ENCODE assay signal across 10 cellular contexts in genomic region chr4:153555730-153556440, GRCh38.
DNase-seq lines count a peak whose midpoint lies in the region; FAIRE-seq and TF ChIP-seq lines count a peak whose summit lies in the region.
"Had no signal": no experiment of that assay in that cellular context is flagged by ENCODE, and none has a peak within 500 bp of the region (broad histone marks: within the 10 kb centered on the region; RNA-seq: fewer than 3 reads in every experiment).

No MANE protein-coding gene starts in this region.

- H3K4me3 ChIP-seq in astrocyte (ENCODE audit: insufficient read depth, low read depth, low read length) (no peak overlapping the region), skeletal muscle satellite cell (ENCODE audit: low read length) (no peak overlapping the region)
- H3K4me3 ChIP-seq in CD8-positive, alpha-beta memory T cell (ENCODE audit: low read length): no peak overlapping the region

- no peak overlapping the region for H3K4me3 Mint-ChIP-seq in astrocyte (ENCODE audit: unreplicated experiment)
- no peak overlapping the region for H3K4me3 Mint-ChIP-seq in CD8-positive, alpha-beta memory T cell

- H3K4me1 ChIP-seq in astrocyte (ENCODE audit: insufficient read depth, low read length) (peaks cover 7% of the 10 kb centered on the region), skeletal muscle satellite cell (ENCODE audit: control insufficient read depth, insufficient read depth, low read length) (peaks cover 23% of the 10 kb centered on the region)
- H3K4me1 ChIP-seq in CD8-positive, alpha-beta memory T cell (ENCODE audit: insufficient read depth, low read length): peaks cover 4% of the 10 kb centered on the region
- H3K4me1 ChIP-seq: foreskin keratinocyte had no signal

- no peaks in the 10 kb centered on the region for H4K20me1 ChIP-seq in astrocyte (ENCODE audit: insufficient read depth, low read length)

- H3K36me3 ChIP-seq in astrocyte (ENCODE audit: insufficient read depth, low read length) (no peaks in the 10 kb centered on the region), skeletal muscle satellite cell (ENCODE audit: insufficient read depth, low read length) (no peaks in the 10 kb centered on the region)
- peaks cover 11% of the 10 kb centered on the region for H3K36me3 ChIP-seq in CD8-positive, alpha-beta memory T cell (ENCODE audit: insufficient read depth, low read length)

- no peak overlapping the region for H3K27ac ChIP-seq in astrocyte (ENCODE audit: low read depth, low read length)
- H3K27ac ChIP-seq in CD8-positive, alpha-beta memory T cell (ENCODE audit: low read depth, low read length): no peak overlapping the region
- H3K27ac ChIP-seq: foreskin keratinocyte had no signal

- no peaks in the 10 kb centered on the region for H3K79me2 ChIP-seq in astrocyte (ENCODE audit: insufficient read depth, low read length)

- POLR2A ChIA-PET in CD8-positive, alpha-beta memory T cell (lab: Charles Lee): no interaction called here

- no peaks in the 10 kb centered on the region for H3K27me3 Mint-ChIP-seq in astrocyte (ENCODE audit: low read depth, unreplicated experiment)
- no peaks in the 10 kb centered on the region for H3K27me3 Mint-ChIP-seq in CD8-positive, alpha-beta memory T cell

- DNase-seq in HCEC 1CT (peak; percentile 44), astrocyte (ENCODE audit: low read depth) (peak; percentile 82), hepatic stellate cell (ENCODE audit: low spot score) (peak; percentile 35), hippocampal formation (lab: John Stamatoyannopoulos, UW) (no peak), iPS-NIHi7 (ENCODE audit: extremely low spot score) (no peak), SW 1271 (lab: John Stamatoyannopoulos, UW) (no peak)
- DNase-seq in CD8-positive, alpha-beta memory T cell: no peak
- DNase-seq: foreskin keratinocyte, NCI-H2107 had no signal

- no peak overlapping the region for H2AFZ ChIP-seq in astrocyte (ENCODE audit: low read depth, low read length)

- no peak for TF ChIP-seq CTCF in astrocyte (IDR thresholded peaks at IDR 0.05; ENCODE audit: insufficient read depth, low read depth, low read length)

- H3K4me2 ChIP-seq in astrocyte (ENCODE audit: low read length): peak overlapping the region; percentile 68
- peak overlapping the region; percentile 35 for H3K4me2 ChIP-seq in skeletal muscle satellite cell (ENCODE audit: low read length)

- H3K4me1 Mint-ChIP-seq in astrocyte (ENCODE audit: low read depth, unreplicated experiment): peaks cover 16% of the 10 kb centered on the region
- peaks cover 27 to 50% (median 48%) of the 10 kb centered on the region in 3 donors for H3K4me1 Mint-ChIP-seq in CD8-positive, alpha-beta memory T cell

- peaks cover 5% of the 10 kb centered on the region for H3K36me3 Mint-ChIP-seq in astrocyte (ENCODE audit: low read depth, unreplicated experiment)
- peaks cover 16 to 68% (median 18%) of the 10 kb centered on the region in 3 donors for H3K36me3 Mint-ChIP-seq in CD8-positive, alpha-beta memory T cell

- H3K27me3 ChIP-seq in astrocyte (ENCODE audit: insufficient read depth, low read length): no peaks in the 10 kb centered on the region
- H3K27me3 ChIP-seq in skeletal muscle satellite cell (ENCODE audit: control insufficient read depth, insufficient read depth, low read length): no peaks in the 10 kb centered on the region
- no peaks in the 10 kb centered on the region for H3K27me3 ChIP-seq in CD8-positive, alpha-beta memory T cell (ENCODE audit: insufficient read depth, low read length, poor library complexity, severe bottlenecking)
- H3K27me3 ChIP-seq: foreskin keratinocyte had no signal

- FAIRE-seq in astrocyte (lab: Jason Lieb, UNC): peak; percentile 60

- H3K9me3 ChIP-seq in astrocyte (ENCODE audit: insufficient read depth, low read depth, low read length) (no peaks in the 10 kb centered on the region), skeletal muscle satellite cell (replicated peaks; ENCODE audit: low read length) (no peaks in the 10 kb centered on the region)
- no peaks in the 10 kb centered on the region for H3K9me3 ChIP-seq in CD8-positive, alpha-beta memory T cell (ENCODE audit: low read length)

- H3K9ac ChIP-seq in astrocyte (ENCODE audit: low read length): no peak overlapping the region
- no peak overlapping the region for H3K9ac ChIP-seq in skeletal muscle satellite cell (ENCODE audit: low read depth, low read length)

- no peak overlapping the region for H3K27ac Mint-ChIP-seq in astrocyte (ENCODE audit: unreplicated experiment)
- peak overlapping the region in 3 of 8 donors; percentile 41 to 66 (median 57) for H3K27ac Mint-ChIP-seq in CD8-positive, alpha-beta memory T cell

- H3K9me3 Mint-ChIP-seq in astrocyte (ENCODE audit: unreplicated experiment): no peaks in the 10 kb centered on the region
- H3K9me3 Mint-ChIP-seq in CD8-positive, alpha-beta memory T cell: peaks cover 0 to under 1% (median 0%) of the 10 kb centered on the region in 5 donors

- CTCF ChIA-PET in CD8-positive, alpha-beta memory T cell (lab: Charles Lee): interaction anchor here (0.7 to 1.5 kb wide), 2 partner anchors 74 to 118 kb away, joined by 3 read pairs; no protein-coding TSS in a partner anchor

Comparison
In these comparisons a context has a peak if more than half of its experiments do, and no peak if none do; other contexts are left out.
1. DNase-seq: peak in HCEC 1CT (single experiment), astrocyte (single experiment) and hepatic stellate cell (single experiment); none in CD8-positive, alpha-beta memory T cell (0 of 5), hippocampal formation (0 of 2), iPS-NIHi7 (single experiment) and SW 1271 (0 of 2).